In the genomic region with DNA sequence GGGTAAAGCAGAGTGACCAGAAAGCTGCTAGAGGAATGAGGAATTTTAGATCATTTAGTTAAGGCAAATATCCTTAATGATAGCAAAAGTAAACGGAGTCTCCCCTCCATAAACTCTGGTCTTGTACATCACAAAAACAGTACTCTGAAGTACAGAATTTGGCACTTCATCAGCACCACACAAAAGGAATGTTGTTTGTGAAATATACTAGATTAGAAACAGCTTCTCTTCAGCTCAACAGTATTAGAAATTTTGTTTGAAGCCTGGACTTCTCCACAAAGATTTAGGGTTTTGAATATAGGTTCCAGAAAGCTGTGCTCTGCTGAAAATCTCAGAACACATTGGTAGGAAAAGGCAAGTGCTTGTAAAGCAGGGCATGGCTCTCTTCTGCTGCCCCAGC, we compare ENCODE assay signal across 14 cellular contexts.
"Had no signal": no experiment of that assay in that cellular context is flagged by ENCODE, and none has a peak within 500 bp of the region (broad histone marks: within the 10 kb centered on the region; RNA-seq: fewer than 3 reads in every experiment).

No MANE protein-coding gene starts in this region.

- H3K36me3 ChIP-seq: gastrocnemius medialis, heart right ventricle, left ventricle myocardium inferior had no signal

- DNase-seq: activated CD4-positive, alpha-beta T cell treated with anti-CD3 and anti-CD28 coated beads, Interleukin-2, amount 10 ng/mL, durations not matched to agents 7 days and 5 days; activated CD8-positive, alpha-beta memory T cell treated with anti-CD3 and anti-CD28 coated beads for 24 hours; activated naive CD4-positive, alpha-beta T cell treated with anti-CD3 and anti-CD28 coated beads for 36 hours; effector memory CD4-positive, alpha-beta T cell; gastrocnemius medialis; heart right ventricle; left ventricle myocardium inferior; stimulated activated CD4-positive, alpha-beta T cell treated with anti-CD3 and anti-CD28 coated beads, Interleukin-15, amount 100 ng/mL, for 24 hours; stimulated activated CD4-positive, alpha-beta T cell treated with anti-CD3 and anti-CD28 coated beads, Interleukin-4, amount 100 ng/mL, for 24 hours; stimulated activated naive CD8-positive, alpha-beta T cell treated with anti-CD3 and anti-CD28 coated beads, Interleukin-15, amount 100 ng/mL, for 72 hours; T-helper 1 cell; testis had no signal

- H3K4me3 ChIP-seq: gastrocnemius medialis, heart right ventricle, left ventricle myocardium inferior, testis had no signal

- ATAC-seq: activated T-helper 17 cell treated with anti-CD3 and anti-CD28 coated beads, Interleukin-2, amount 50 U/mL, for 72 hours; gastrocnemius medialis; heart right ventricle; stimulated activated naive CD8-positive, alpha-beta T cell treated with anti-CD3 and anti-CD28 coated beads, Interleukin-15, amount 100 ng/mL, for 72 hours; WTC11 had no signal

- H3K4me1 ChIP-seq: gastrocnemius medialis, heart right ventricle, left ventricle myocardium inferior, testis had no signal

- H3K27ac ChIP-seq: gastrocnemius medialis, heart right ventricle, left ventricle myocardium inferior, testis had no signal

- H3K9me3 ChIP-seq: gastrocnemius medialis, heart right ventricle, left ventricle myocardium inferior, testis had no signal

- H3K27me3 ChIP-seq: gastrocnemius medialis, heart right ventricle, testis had no signal
